ENCODE assay signal across 12 cellular contexts in the genomic region with DNA sequence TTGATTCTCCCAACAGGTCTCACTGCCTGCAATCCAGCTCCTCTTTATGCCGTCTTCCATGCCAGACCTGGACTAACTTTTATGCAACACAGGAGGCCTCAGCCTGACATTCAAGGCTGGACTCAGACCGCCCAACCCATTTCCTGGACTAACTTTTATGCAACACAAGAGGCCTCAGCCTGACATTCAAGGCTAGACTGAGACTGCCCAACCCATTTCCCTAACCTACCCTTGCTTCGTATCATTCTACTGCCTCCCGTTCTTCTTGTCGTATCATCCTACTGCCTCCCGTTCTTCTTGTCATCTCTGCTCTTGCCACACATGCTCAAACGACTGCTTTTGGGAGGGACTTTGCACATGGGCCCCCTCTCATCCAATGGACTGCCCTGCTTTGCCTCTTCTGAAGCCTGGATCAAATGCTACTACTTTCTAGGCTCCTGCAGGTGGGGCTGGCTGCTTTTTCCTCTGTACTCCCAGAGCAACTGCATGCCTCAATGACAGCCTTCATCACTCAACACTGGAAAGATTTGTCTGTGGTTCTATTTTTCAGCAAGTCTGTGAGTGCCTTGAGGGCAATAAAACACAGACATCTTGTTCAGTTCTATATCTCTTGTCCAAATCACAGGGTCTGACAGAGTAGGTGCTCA. TPM values are rescaled to one million over a fixed set of nuclear protein-coding genes. Genes with fewer than 3 reads are reported as not detected.
DNase-seq lines count a peak whose midpoint lies in the region; ATAC-seq and TF ChIP-seq lines count a peak whose summit lies in the region.
"Had no signal": no experiment of that assay in that cellular context is flagged by ENCODE, and none has a peak within 500 bp of the region (broad histone marks: within the 10 kb centered on the region; RNA-seq: fewer than 3 reads in every experiment).

No MANE protein-coding gene starts in this region.

- peaks cover 85 to 88% of the 10 kb centered on the region in 2 donors for H3K4me1 Mint-ChIP-seq in effector memory CD8-positive, alpha-beta T cell (ENCODE audit: low read depth in 2 of 2)

- H3K27me3 ChIP-seq in neutrophil = no peaks in the 10 kb centered on the region

- H3K36me3 Mint-ChIP-seq in effector memory CD8-positive, alpha-beta T cell (ENCODE audit: insufficient read depth) = peaks cover 26% of the 10 kb centered on the region

- H3K4me3 ChIP-seq in neutrophil (ENCODE audit: low read depth in 1 of 2, low read length in 1 of 2) = peak overlapping the region; percentile 22 to 28
- H3K4me3 ChIP-seq: mucosa of descending colon had no signal

- H3K9me3 ChIP-seq in neutrophil = no peaks in the 10 kb centered on the region
- H3K9me3 ChIP-seq: mucosa of descending colon had no signal

- no peaks in the 10 kb centered on the region for H3K36me3 ChIP-seq in neutrophil

- H3K4me1 ChIP-seq in neutrophil (ENCODE audit: control insufficient read depth in 1 of 2, insufficient read depth in 1 of 2, low read depth in 1 of 2, low read length in 1 of 2) = peaks cover 61 to 68% of the 10 kb centered on the region in 2 experiments

- peak overlapping the region; percentile 83 for H3K27ac ChIP-seq in neutrophil

- H3K9me3 Mint-ChIP-seq in effector memory CD8-positive, alpha-beta T cell = no peaks in the 10 kb centered on the region
- H3K9me3 Mint-ChIP-seq: brain had no signal

- H3K4me3 Mint-ChIP-seq in effector memory CD8-positive, alpha-beta T cell = peak overlapping the region; percentile 57 to 59
- H3K4me3 Mint-ChIP-seq: brain had no signal

- peak overlapping the region; percentile 84 to 87 for H3K27ac Mint-ChIP-seq in effector memory CD8-positive, alpha-beta T cell

- no peak for TF ChIP-seq CTCF in neutrophil (IDR thresholded peaks at IDR 0.05)

- ATAC-seq in effector memory CD8-positive, alpha-beta T cell (replicated peaks) = no peak
- ATAC-seq: mucosa of descending colon, sciatic nerve had no signal

- H3K27me3 Mint-ChIP-seq in effector memory CD8-positive, alpha-beta T cell = no peaks in the 10 kb centered on the region
- H3K27me3 Mint-ChIP-seq: brain had no signal

- DNase-seq in COLO829 (ENCODE audit: low spot score) = peak; percentile 88
- DNase-seq in RPMI7951 (ENCODE audit: low read depth) = peak; percentile 39
- no peak for DNase-seq in effector memory CD8-positive, alpha-beta T cell
- DNase-seq in hepatic stellate cell (ENCODE audit: low spot score) = no peak
- no peak for DNase-seq in COLO668 (lab: John Stamatoyannopoulos, UW; ENCODE audit: unreplicated experiment)
- no peak for DNase-seq in NCI-H774 (lab: John Stamatoyannopoulos, UW)
- DNase-seq: mucosa of descending colon, NCI-H2107 had no signal

RNA-seq across cellular contexts. Expression of a gene that starts 7.8 kb away (rescaled TPM):
- total RNA-seq in RPMI7951 (2014; rRNA removed; shearing (Covaris generic)) = 18.5 and 23.2 TPM in 2 replicates

RNA-seq across cellular contexts. Expression of a gene that starts 29.6 kb away (rescaled TPM):
- 9.6 and 16.6 TPM in 2 replicates for total RNA-seq in RPMI7951 (2014; rRNA removed; shearing (Covaris generic))

RNA-seq across cellular contexts. Expression of a gene that starts 37.8 kb away (rescaled TPM):
- 16.3 and 33.9 TPM in 2 replicates for total RNA-seq in RPMI7951 (2014; rRNA removed; shearing (Covaris generic))

RNA-seq across cellular contexts. Expression of a gene that starts 37.9 kb away (rescaled TPM):
- 1.8 and 2.9 TPM in 2 replicates for total RNA-seq in RPMI7951 (2014; rRNA removed; shearing (Covaris generic))

RNA-seq across cellular contexts. Expression of a gene that starts 52.2 kb away (rescaled TPM):
- total RNA-seq in RPMI7951 (2014; rRNA removed; shearing (Covaris generic)) = not detected in 2 replicates
- total RNA-seq: LHCN-M2 had no signal

Comparison
In these comparisons a context has a peak if more than half of its experiments do, and no peak if none do; other contexts are left out.
1. DNase-seq: peak in COLO829 (single experiment) and RPMI7951 (single experiment); none in effector memory CD8-positive, alpha-beta T cell (0 of 3), hepatic stellate cell (single experiment), COLO668 (single experiment) and NCI-H774 (single experiment).